In genomic region chr3:179961081-179962078, GRCh38 we compare ENCODE assay signal across 11 cellular contexts.
DNase-seq lines count a peak whose midpoint lies in the region; ATAC-seq and TF ChIP-seq lines count a peak whose summit lies in the region.
"Had no signal": no experiment of that assay in that cellular context is flagged by ENCODE, and none has a peak within 500 bp of the region (broad histone marks: within the 10 kb centered on the region; RNA-seq: fewer than 3 reads in every experiment).

No MANE protein-coding gene starts in this region.

- H3K4me3 ChIP-seq in Jurkat, Clone E6-1 (ENCODE audit: low read length): peak overlapping the region; percentile 11; the same call in 1 of the 2 replicates

- TF ChIP-seq CTCF in glutamatergic neuron (IDR thresholded peaks at IDR 0.05; ENCODE audit: partially characterized antibody, unreplicated experiment) (no peak), type B pancreatic cell (conservative IDR thresholded peaks at IDR 0.05) (no peak)

- H3K9me3 ChIP-seq in T-helper 17 cell (ENCODE audit: control insufficient read depth, low read length, poor library complexity, severe bottlenecking): no peaks in the 10 kb centered on the region

- H3K4me3 Mint-ChIP-seq in glutamatergic neuron (ENCODE audit: unreplicated experiment) (no peak overlapping the region), type B pancreatic cell (no peak overlapping the region), T-helper 17 cell (no peak overlapping the region)
- no peak overlapping the region for H3K4me3 Mint-ChIP-seq in activated T-cell treated with anti-CD3 and anti-CD28 coated beads, Interleukin-2, amount 50 U/mL, for 72 hours
- H3K4me3 Mint-ChIP-seq: central memory CD8-positive, alpha-beta T cell; stimulated activated naive CD8-positive, alpha-beta T cell treated with anti-CD3 and anti-CD28 coated beads, Interleukin-15, Interleukin-2, amounts not matched to agents 100 ng/mL and 50 ng/mL, for 24 hours had no signal

- peak; percentile 75 for DNase-seq in Jurkat, Clone E6-1 (ENCODE audit: low read depth, low spot score)
- DNase-seq in glutamatergic neuron: no peak
- DNase-seq in type B pancreatic cell (ENCODE audit: extremely low spot score, unreplicated experiment): no peak
- DNase-seq in activated T-cell treated with anti-CD3 and anti-CD28 coated beads, Interleukin-2, amount 50 U/mL, for 72 hours: no peak
- DNase-seq in T-helper 17 cell: no peak
- DNase-seq: NCI-H446 treated with DMSO at 0.1 percent for 48 hours had no signal

- H3K27ac Mint-ChIP-seq in glutamatergic neuron (ENCODE audit: unreplicated experiment): peak overlapping the region; percentile 23
- no peak overlapping the region for H3K27ac Mint-ChIP-seq in type B pancreatic cell
- H3K27ac Mint-ChIP-seq in activated T-cell treated with anti-CD3 and anti-CD28 coated beads, Interleukin-2, amount 50 U/mL, for 72 hours: no peak overlapping the region
- H3K27ac Mint-ChIP-seq in T-helper 17 cell: no peak overlapping the region
- H3K27ac Mint-ChIP-seq: stimulated activated naive CD8-positive, alpha-beta T cell treated with anti-CD3 and anti-CD28 coated beads, Interleukin-15, Interleukin-2, amounts not matched to agents 100 ng/mL and 50 ng/mL, for 24 hours had no signal

- ATAC-seq in GM18909 (IDR thresholded peaks at IDR 0.05; ENCODE audit: poor library complexity, unreplicated experiment) (peak; percentile 74), HG02623 (IDR thresholded peaks at IDR 0.05; ENCODE audit: unreplicated experiment) (peak; percentile 65), T-helper 17 cell (no peak)
- no peak for ATAC-seq in activated T-cell treated with anti-CD3 and anti-CD28 coated beads, Interleukin-2, amount 50 U/mL, for 72 hours (replicated peaks in 1 of 2)
- ATAC-seq in activated CD4-positive, CD25-positive, alpha-beta regulatory T cell treated with anti-CD3 and anti-CD28 coated beads, Interleukin-2, amount 50 U/mL, for 24 hours: no peak

- peaks cover 2% of the 10 kb centered on the region for H3K27me3 Mint-ChIP-seq in glutamatergic neuron (ENCODE audit: unreplicated experiment)
- peaks cover 9% of the 10 kb centered on the region for H3K27me3 Mint-ChIP-seq in type B pancreatic cell
- peaks cover 55% of the 10 kb centered on the region for H3K27me3 Mint-ChIP-seq in activated T-cell treated with anti-CD3 and anti-CD28 coated beads, Interleukin-2, amount 50 U/mL, for 72 hours (ENCODE audit: low read depth)
- H3K27me3 Mint-ChIP-seq in T-helper 17 cell: peaks cover 53% of the 10 kb centered on the region

- peaks cover 3% of the 10 kb centered on the region for H3K9me3 Mint-ChIP-seq in glutamatergic neuron (ENCODE audit: unreplicated experiment)
- no peaks in the 10 kb centered on the region for H3K9me3 Mint-ChIP-seq in type B pancreatic cell
- H3K9me3 Mint-ChIP-seq in activated T-cell treated with anti-CD3 and anti-CD28 coated beads, Interleukin-2, amount 50 U/mL, for 72 hours: no peaks in the 10 kb centered on the region
- H3K9me3 Mint-ChIP-seq: central memory CD8-positive, alpha-beta T cell; stimulated activated naive CD8-positive, alpha-beta T cell treated with anti-CD3 and anti-CD28 coated beads, Interleukin-15, Interleukin-2, amounts not matched to agents 100 ng/mL and 50 ng/mL, for 24 hours had no signal

- H3K4me1 Mint-ChIP-seq in glutamatergic neuron (ENCODE audit: low read depth, unreplicated experiment) (peaks cover 25% of the 10 kb centered on the region), type B pancreatic cell (ENCODE audit: unreplicated experiment) (no peaks in the 10 kb centered on the region), T-helper 17 cell (no peaks in the 10 kb centered on the region)
- no peaks in the 10 kb centered on the region for H3K4me1 Mint-ChIP-seq in activated T-cell treated with anti-CD3 and anti-CD28 coated beads, Interleukin-2, amount 50 U/mL, for 72 hours (ENCODE audit: low read depth)

- H3K36me3 Mint-ChIP-seq in glutamatergic neuron (ENCODE audit: unreplicated experiment) (no peaks in the 10 kb centered on the region), type B pancreatic cell (no peaks in the 10 kb centered on the region), T-helper 17 cell (ENCODE audit: low read depth) (no peaks in the 10 kb centered on the region)
- no peaks in the 10 kb centered on the region for H3K36me3 Mint-ChIP-seq in activated T-cell treated with anti-CD3 and anti-CD28 coated beads, Interleukin-2, amount 50 U/mL, for 72 hours (ENCODE audit: insufficient read depth in 2 of 2)

Comparison
In these comparisons a context has a peak if more than half of its experiments do, and no peak if none do; other contexts are left out.
1. ATAC-seq: peak in GM18909 (single experiment) and HG02623 (single experiment); none in activated T-cell treated with anti-CD3 and anti-CD28 coated beads, Interleukin-2, amount 50 U/mL, for 72 hours (0 of 2), activated CD4-positive, CD25-positive, alpha-beta regulatory T cell treated with anti-CD3 and anti-CD28 coated beads, Interleukin-2, amount 50 U/mL, for 24 hours (0 of 2) and T-helper 17 cell (single experiment).